In genomic region chr17:78315355-78316114, GRCh38 we compare ENCODE assay signal across 8 cellular contexts. TPM values are rescaled to one million over a fixed set of nuclear protein-coding genes. Genes with fewer than 3 reads are reported as not detected.
DNase-seq lines count a peak whose midpoint lies in the region; ATAC-seq and TF ChIP-seq lines count a peak whose summit lies in the region.

No MANE protein-coding gene starts in this region.

- no peaks in the 10 kb centered on the region for H3K27me3 ChIP-seq in heart left ventricle
- H3K27me3 ChIP-seq in sigmoid colon, result no peaks in the 10 kb centered on the region

- WGBS in heart left ventricle, 4 donors, result 41 to 52% (median 43%) methylated on average over 12 of the region's 12 CpGs
- 4 to 10% methylated on average over 12 of the region's 12 CpGs for WGBS in sigmoid colon, 2 donors

- H3K4me3 ChIP-seq in heart left ventricle (no peak overlapping the region), sigmoid colon (no peak overlapping the region)

- intact Hi-C loops in activated naive CD4-positive, alpha-beta T cell treated with anti-CD3 and anti-CD28 coated beads for 36 hours (cut with micrococcal nuclease), result loop anchor here (1.0 to 2.0 kb wide), 3 partner anchors 25 to 57 kb away; no protein-coding TSS in a partner anchor
- intact Hi-C loops in heart left ventricle (cut with DNase I) (no loop called here), sigmoid colon (cut with DNase I) (loop anchor here (2.0 kb wide), 1 partner anchor 45 kb away; the partner anchor contains the start of gene SOCS3)

- ATAC-seq in heart left ventricle, result peak; percentile 41 to 76 (median 68)

- peaks cover 9 to 51% (median 38%) of the 10 kb centered on the region in 12 donors for H3K4me1 ChIP-seq in heart left ventricle
- peaks cover 0 to 48% (median 42%) of the 10 kb centered on the region in 4 donors for H3K4me1 ChIP-seq in sigmoid colon

- H3K27ac ChIP-seq in heart left ventricle, result peak overlapping the region; percentile 32 to 97 (median 74)
- peak overlapping the region; percentile 44 to 83 (median 72) for H3K27ac ChIP-seq in sigmoid colon

- H3K9me3 Mint-ChIP-seq in activated naive CD4-positive, alpha-beta T cell treated with anti-CD3 and anti-CD28 coated beads for 36 hours, result no peaks in the 10 kb centered on the region

- no peak for TF ChIP-seq CTCF in heart left ventricle (IDR thresholded peaks at IDR 0.05)
- TF ChIP-seq CTCF in sigmoid colon (IDR thresholded peaks at IDR 0.05), result no peak

- no peaks in the 10 kb centered on the region for H3K36me3 Mint-ChIP-seq in activated naive CD4-positive, alpha-beta T cell treated with anti-CD3 and anti-CD28 coated beads for 36 hours (ENCODE audit: low read depth)

- TF ChIP-seq EP300 in sigmoid colon (IDR thresholded peaks at IDR 0.05), result peak in 2 of 4 donors; percentile 17 to 63

- H3K27ac Mint-ChIP-seq in activated naive CD4-positive, alpha-beta T cell treated with anti-CD3 and anti-CD28 coated beads for 36 hours, result peak overlapping the region; percentile 90

- H3K9me3 ChIP-seq in heart left ventricle, result no peaks in the 10 kb centered on the region
- H3K9me3 ChIP-seq in sigmoid colon, result no peaks in the 10 kb centered on the region

- TF ChIP-seq POLR2A in heart left ventricle (IDR thresholded peaks at IDR 0.05), result no peak
- TF ChIP-seq POLR2A in sigmoid colon (IDR thresholded peaks at IDR 0.05), result no peak

- no peaks in the 10 kb centered on the region for H3K36me3 ChIP-seq in heart left ventricle
- no peaks in the 10 kb centered on the region for H3K36me3 ChIP-seq in sigmoid colon

- peaks cover 41% of the 10 kb centered on the region for H3K4me1 Mint-ChIP-seq in activated naive CD4-positive, alpha-beta T cell treated with anti-CD3 and anti-CD28 coated beads for 36 hours (ENCODE audit: low read depth)

- DNase-seq in EL, result peak; percentile 96
- DNase-seq in OCI-M1 (lab: John Stamatoyannopoulos, UW), result peak; percentile 56
- DNase-seq in activated naive CD4-positive, alpha-beta T cell treated with anti-CD3 and anti-CD28 coated beads for 36 hours, result peak; percentile 87
- peak; percentile 62 to 89 (median 77) for DNase-seq in heart left ventricle
- DNase-seq in sigmoid colon, result peak; percentile 93
- no peak for DNase-seq in NCI-H774 (lab: John Stamatoyannopoulos, UW)
- no peak for DNase-seq in NAMALWA (ENCODE audit: low spot score)
- no peak for DNase-seq in CD1c-positive myeloid dendritic cell (ENCODE audit: extremely low spot score)

- no peaks in the 10 kb centered on the region for H3K27me3 Mint-ChIP-seq in activated naive CD4-positive, alpha-beta T cell treated with anti-CD3 and anti-CD28 coated beads for 36 hours (ENCODE audit: low read depth)

- peak overlapping the region; percentile 58 for H3K4me3 Mint-ChIP-seq in activated naive CD4-positive, alpha-beta T cell treated with anti-CD3 and anti-CD28 coated beads for 36 hours

- CTCF ChIA-PET in activated naive CD4-positive, alpha-beta T cell treated with anti-CD3 and anti-CD28 coated beads for 36 hours (lab: Charles Lee), result interaction anchor here (0.6 to 1.2 kb wide), 4 partner anchors 24 to 902 kb away, joined by 3 to 6 read pairs (median 3); no protein-coding TSS in a partner anchor

RNA-seq across cellular contexts. Expression of gene SOCS3, which starts 44.3 kb away (rescaled TPM):
- 100 to 1,000 TPM; 281 to 290 TPM for total RNA-seq in activated naive CD4-positive, alpha-beta T cell treated with anti-CD3 and anti-CD28 coated beads for 36 hours
- total RNA-seq in heart left ventricle, result 100 to 1,000 TPM in 1 of 9 donors, 10 to 100 TPM in 5, 1 to 10 TPM in 3; 4.6 to 134 (median 18.4) TPM
- polyA plus RNA-seq in heart left ventricle, result 10 to 100 TPM; 15.2 to 15.9 TPM
- 100 to 1,000 TPM in 2 of 4 donors, 10 to 100 TPM in 2; 10.3 to 499 (median 82.9) TPM for total RNA-seq in sigmoid colon
- polyA plus RNA-seq in sigmoid colon, result 10 to 100 TPM; 11.1 to 64.5 (median 28.2) TPM

Comparison
In these comparisons a context has a peak if more than half of its experiments do, and no peak if none do; other contexts are left out.
1. DNase-seq: peak in EL (single experiment), OCI-M1 (single experiment), activated naive CD4-positive, alpha-beta T cell treated with anti-CD3 and anti-CD28 coated beads for 36 hours (single experiment), heart left ventricle (5 of 5) and sigmoid colon (single experiment); none in NCI-H774 (single experiment), NAMALWA (single experiment) and CD1c-positive myeloid dendritic cell (single experiment).
2. intact Hi-C loops: an anchor here in activated naive CD4-positive, alpha-beta T cell treated with anti-CD3 and anti-CD28 coated beads for 36 hours (1.0 to 2.0 kb wide) and sigmoid colon (2.0 kb wide); none called in heart left ventricle.